30 cellular contexts compared by ENCODE assay signal in genomic region chr10:51527806-51528205, GRCh38.
DNase-seq lines count a peak whose midpoint lies in the region; ATAC-seq and TF ChIP-seq lines count a peak whose summit lies in the region.
"Had no signal": no experiment of that assay in that cellular context is flagged by ENCODE, and none has a peak within 500 bp of the region (broad histone marks: within the 10 kb centered on the region; RNA-seq: fewer than 3 reads in every experiment).

No MANE protein-coding gene starts in this region.

- no peak overlapping the region for H3K4ac ChIP-seq in neuronal stem cell (ENCODE audit: low read length)

- H2BK15ac ChIP-seq in neuronal stem cell (ENCODE audit: low read length): no peak overlapping the region

- DNase-seq in left ventricle myocardium inferior: no peak
- DNase-seq in Right ventricle myocardium superior: no peak
- DNase-seq in hepatocyte (ENCODE audit: low spot score): no peak
- DNase-seq in neuronal stem cell (ENCODE audit: low spot score): no peak
- no peak for DNase-seq in Peyer's patch
- DNase-seq in activated CD4-positive, alpha-beta T cell treated with anti-CD3 and anti-CD28 coated beads, Interleukin-2, amount 50 U/mL, for 48 hours: no peak
- DNase-seq: 8988T; activated CD4-positive, alpha-beta T cell treated with anti-CD3 and anti-CD28 coated beads for 48 hours; activated CD8-positive, alpha-beta memory T cell treated with anti-CD3 and anti-CD28 coated beads for 24 hours; activated T-cell treated with anti-CD3 and anti-CD28 coated beads for 4 hours; aorta; Calu3; DMS79; effector CD8-positive, alpha-beta T cell; foreskin fibroblast; H9; kidney glomerular epithelial cell; NCI-H1694; NCI-H82; stimulated activated CD4-positive, alpha-beta T cell treated with anti-CD3 and anti-CD28 coated beads, Interleukin-15, amount 100 ng/mL, for 24 hours; stimulated activated CD4-positive, alpha-beta T cell treated with anti-CD3 and anti-CD28 coated beads, Interleukin-4, amount 100 ng/mL, for 4 hours; T1000 had no signal

- H3K27ac ChIP-seq in left ventricle myocardium inferior (replicated peaks): peak overlapping the region; percentile 11
- H3K27ac ChIP-seq in hepatocyte: peak overlapping the region; percentile 6
- peak overlapping the region; percentile 54 for H3K27ac ChIP-seq in neuronal stem cell (replicated peaks; ENCODE audit: low read length)
- H3K27ac ChIP-seq in Peyer's patch: no peak overlapping the region
- H3K27ac ChIP-seq: coronary artery, neutrophil, prostate gland, SJSA1 had no signal

- no peak overlapping the region for H2BK5ac ChIP-seq in neuronal stem cell (ENCODE audit: low read length)

- no peak for ATAC-seq in Right ventricle myocardium superior (ENCODE audit: poor library complexity)
- no peak for ATAC-seq in HG03342 (IDR thresholded peaks at IDR 0.05; ENCODE audit: unreplicated experiment)
- no peak for ATAC-seq in HG03521 (IDR thresholded peaks at IDR 0.05; ENCODE audit: unreplicated experiment)
- ATAC-seq: activated naive CD4-positive, alpha-beta T cell treated with anti-CD3 and anti-CD28 coated beads, Interleukin-2, amount 50 U/mL, for 72 hours had no signal

- H3K23ac ChIP-seq in neuronal stem cell (ENCODE audit: low read depth, low read length, poor library complexity): no peak overlapping the region

- H3K4me3 ChIP-seq in left ventricle myocardium inferior (peak overlapping the region; percentile 1), hepatocyte (no peak overlapping the region), neuronal stem cell (ENCODE audit: low read length in 2 of 2) (no peak overlapping the region), Peyer's patch (no peak overlapping the region)
- H3K4me3 ChIP-seq: coronary artery, lung, prostate gland, SJSA1 had no signal

- H3K79me1 ChIP-seq in neuronal stem cell (ENCODE audit: low read depth, low read length): no peaks in the 10 kb centered on the region

- H3K18ac ChIP-seq in neuronal stem cell (ENCODE audit: low read length): no peak overlapping the region

- no peaks in the 10 kb centered on the region for H4K20me1 ChIP-seq in hepatocyte (ENCODE audit: insufficient read depth, poor library complexity, severe bottlenecking)

- H2AFZ ChIP-seq in hepatocyte (no peak overlapping the region), neuronal stem cell (ENCODE audit: low read length) (peak overlapping the region; percentile 46)

- H2BK120ac ChIP-seq in neuronal stem cell (ENCODE audit: low read depth, low read length): no peak overlapping the region

- no peak overlapping the region for H2BK12ac ChIP-seq in neuronal stem cell (ENCODE audit: low read length)

- no peak overlapping the region for H4K8ac ChIP-seq in neuronal stem cell (ENCODE audit: low read depth, low read length)

- H3K9me3 ChIP-seq in left ventricle myocardium inferior (replicated peaks) (no peaks in the 10 kb centered on the region), hepatocyte (ENCODE audit: low read depth) (no peaks in the 10 kb centered on the region), neuronal stem cell (replicated peaks in 1 of 2; ENCODE audit: control insufficient read depth in 2 of 2, insufficient read depth in 1 of 2, low read depth in 1 of 2, low read length in 2 of 2) (no peaks in the 10 kb centered on the region), Peyer's patch (no peaks in the 10 kb centered on the region)
- H3K9me3 ChIP-seq: neutrophil, prostate gland, SJSA1 had no signal

- TF ChIP-seq POLR2A in Peyer's patch (IDR thresholded peaks at IDR 0.05): no peak

- no peak overlapping the region for H3K14ac ChIP-seq in neuronal stem cell (ENCODE audit: low read length)

- no peak for TF ChIP-seq CTCF in left ventricle myocardium inferior (IDR thresholded peaks at IDR 0.05; ENCODE audit: borderline replicate concordance)
- no peak for TF ChIP-seq CTCF in hepatocyte (IDR thresholded peaks at IDR 0.05; ENCODE audit: poor library complexity)
- no peak for TF ChIP-seq CTCF in Peyer's patch (IDR thresholded peaks at IDR 0.05)

- no peaks in the 10 kb centered on the region for H3K36me3 ChIP-seq in left ventricle myocardium inferior
- no peaks in the 10 kb centered on the region for H3K36me3 ChIP-seq in hepatocyte (replicated peaks; ENCODE audit: insufficient read depth, low read depth)
- no peaks in the 10 kb centered on the region for H3K36me3 ChIP-seq in neuronal stem cell (replicated peaks in 1 of 2; ENCODE audit: control insufficient read depth in 2 of 2, insufficient read depth in 2 of 2, low read length in 2 of 2)
- no peaks in the 10 kb centered on the region for H3K36me3 ChIP-seq in Peyer's patch
- H3K36me3 ChIP-seq: neutrophil, prostate gland, SJSA1 had no signal

- 13% methylated on average over 5 of the region's 5 CpGs for WGBS in hepatocyte (ENCODE audit: low lambda C conversion rate, missing lambda C conversion rate)
- no CpG with 5 or more reads among the region's 5 CpGs for WGBS in neuronal stem cell (ENCODE audit: extremely low coverage in 2 of 2, insufficient read length in 2 of 2, insufficient replicate concordance in 1 of 2), 2 donors

- no peaks in the 10 kb centered on the region for H3K79me2 ChIP-seq in hepatocyte

- no peak overlapping the region for H2AK5ac ChIP-seq in neuronal stem cell (ENCODE audit: low read depth, low read length)

- no peaks in the 10 kb centered on the region for H3K9me2 ChIP-seq in hepatocyte (replicated peaks; ENCODE audit: insufficient read depth)

- H3K9ac ChIP-seq in neuronal stem cell (ENCODE audit: low read depth, low read length, poor library complexity): no peak overlapping the region

- H3K4me2 ChIP-seq in hepatocyte (peak overlapping the region; percentile 61), neuronal stem cell (ENCODE audit: insufficient read depth, low read length, poor library complexity, severe bottlenecking) (no peak overlapping the region)

- H3K4me1 ChIP-seq in left ventricle myocardium inferior: peaks cover 25% of the 10 kb centered on the region
- H3K4me1 ChIP-seq in hepatocyte (ENCODE audit: insufficient read depth): peaks cover 8% of the 10 kb centered on the region
- H3K4me1 ChIP-seq in neuronal stem cell (ENCODE audit: control insufficient read depth in 2 of 2, insufficient read depth in 1 of 2, low read depth in 1 of 2, low read length in 2 of 2): peaks cover 0 to 7% of the 10 kb centered on the region in 2 donors
- H3K4me1 ChIP-seq in Peyer's patch: no peaks in the 10 kb centered on the region
- H3K4me1 ChIP-seq: prostate gland, SJSA1 had no signal

- intact Hi-C loops in left ventricle myocardium inferior (cut with micrococcal nuclease) (no loop called here), Right ventricle myocardium superior (cut with DNase I) (no loop called here)

- H4K91ac ChIP-seq in neuronal stem cell (ENCODE audit: low read depth, low read length, poor library complexity): no peak overlapping the region

- no peaks in the 10 kb centered on the region for H3K27me3 ChIP-seq in left ventricle myocardium inferior (ENCODE audit: low read depth)
- H3K27me3 ChIP-seq in hepatocyte: no peaks in the 10 kb centered on the region
- no peaks in the 10 kb centered on the region for H3K27me3 ChIP-seq in neuronal stem cell (ENCODE audit: control insufficient read depth in 3 of 3, insufficient read depth in 3 of 3, low read depth in 1 of 3, low read length in 3 of 3)
- no peaks in the 10 kb centered on the region for H3K27me3 ChIP-seq in Peyer's patch
- H3K27me3 ChIP-seq: neutrophil, SJSA1 had no signal

Comparison
In these comparisons a context has a peak if more than half of its experiments do, and no peak if none do; other contexts are left out.
1. H3K27ac ChIP-seq: peak in left ventricle myocardium inferior (single experiment), hepatocyte (single experiment) and neuronal stem cell (single experiment); none in Peyer's patch (0 of 4).